25 cellular contexts compared by ENCODE assay signal in genomic region chr20:57317316-57317788, GRCh38. TPM values are rescaled to one million over a fixed set of nuclear protein-coding genes. Genes with fewer than 3 reads are reported as not detected.
"Had no signal": no experiment of that assay in that cellular context is flagged by ENCODE, and none has a peak within 500 bp of the region (broad histone marks: within the 10 kb centered on the region; RNA-seq: fewer than 3 reads in every experiment).

No MANE protein-coding gene starts in this region.

- H3K4me3 Mint-ChIP-seq: activated CD8-positive, alpha-beta T cell treated with anti-CD3 and anti-CD28 coated beads, Interleukin-2, amount 10 ng/mL, durations not matched to agents 7 days and 5 days; activated naive CD4-positive, alpha-beta T cell treated with anti-CD3 and anti-CD28 coated beads, Interleukin-2, amount 50 U/mL, for 24 hours; activated T-helper 1 cell treated with anti-CD3 and anti-CD28 coated beads, Interleukin-12 subunit alpha, Interleukin-12 subunit beta, Interleukin-2, Interleukin-4 antibody, amounts not matched to agents 30 ng/mL and 10 ng/mL and 1 ng/mL, durations not matched to agents 14 hours and 24 hours and 36 hours; naive thymus-derived CD4-positive, alpha-beta T cell; stimulated activated naive B cell treated with anti-CD40 and anti-IgM and Interleukin-4, amounts not matched to agents 10 μg/mL and 1 μg/mL and 100 μg/mL, for 72 hours had no signal

- H3K36me3 ChIP-seq: left lung, thoracic aorta, upper lobe of right lung had no signal

- ATAC-seq: activated CD8-positive, alpha-beta T cell treated with anti-CD3 and anti-CD28 coated beads, Interleukin-2, amount 10 ng/mL, durations not matched to agents 7 days and 5 days; body of pancreas; left lung; stimulated activated naive B cell treated with anti-CD40 and anti-IgM and Interleukin-4, amounts not matched to agents 10 μg/mL and 1 μg/mL and 100 μg/mL, for 72 hours; upper lobe of right lung had no signal

- H3K4me3 ChIP-seq: body of pancreas, left lung, lung, thoracic aorta, upper lobe of right lung had no signal

- H3K4me1 Mint-ChIP-seq: activated naive CD4-positive, alpha-beta T cell treated with anti-CD3 and anti-CD28 coated beads, Interleukin-2, amount 50 U/mL, for 24 hours; stimulated activated naive B cell treated with anti-CD40 and anti-IgM and Interleukin-4, amounts not matched to agents 10 μg/mL and 1 μg/mL and 100 μg/mL, for 72 hours had no signal

- H3K27ac ChIP-seq: body of pancreas, left lung, thoracic aorta, upper lobe of right lung had no signal

- H3K9me3 ChIP-seq: body of pancreas, left lung, thoracic aorta, upper lobe of right lung had no signal

- H3K27ac Mint-ChIP-seq: activated CD8-positive, alpha-beta T cell treated with anti-CD3 and anti-CD28 coated beads, Interleukin-2, amount 10 ng/mL, durations not matched to agents 7 days and 5 days; activated naive CD4-positive, alpha-beta T cell treated with anti-CD3 and anti-CD28 coated beads, Interleukin-2, amount 50 U/mL, for 24 hours; activated T-helper 1 cell treated with anti-CD3 and anti-CD28 coated beads, Interleukin-12 subunit alpha, Interleukin-12 subunit beta, Interleukin-2, Interleukin-4 antibody, amounts not matched to agents 30 ng/mL and 10 ng/mL and 1 ng/mL, durations not matched to agents 14 hours and 24 hours and 36 hours; naive thymus-derived CD4-positive, alpha-beta T cell; stimulated activated naive B cell treated with anti-CD40 and anti-IgM and Interleukin-4, amounts not matched to agents 10 μg/mL and 1 μg/mL and 100 μg/mL, for 72 hours had no signal

- H3K4me1 ChIP-seq: body of pancreas, left lung, upper lobe of right lung had no signal

- H3K27me3 ChIP-seq: body of pancreas had no signal

- H3K9me3 Mint-ChIP-seq: activated naive CD4-positive, alpha-beta T cell treated with anti-CD3 and anti-CD28 coated beads, Interleukin-2, amount 50 U/mL, for 24 hours; activated T-helper 1 cell treated with anti-CD3 and anti-CD28 coated beads, Interleukin-12 subunit alpha, Interleukin-12 subunit beta, Interleukin-2, Interleukin-4 antibody, amounts not matched to agents 30 ng/mL and 10 ng/mL and 1 ng/mL, durations not matched to agents 14 hours and 24 hours and 36 hours; naive thymus-derived CD4-positive, alpha-beta T cell; stimulated activated naive B cell treated with anti-CD40 and anti-IgM and Interleukin-4, amounts not matched to agents 10 μg/mL and 1 μg/mL and 100 μg/mL, for 72 hours had no signal

- DNase-seq: activated CD4-positive, alpha-beta T cell treated with anti-CD3 and anti-CD28 coated beads for 1 hour; activated CD4-positive, alpha-beta T cell treated with anti-CD3 and anti-CD28 coated beads, Interleukin-2, amount 50 U/mL, for 1 hour; activated gamma-delta T cell; anterior cingulate cortex; body of pancreas; caudate nucleus; effector memory CD4-positive, alpha-beta T cell; hippocampal formation; kidney glomerular epithelial cell; left lung; naive thymus-derived CD4-positive, alpha-beta T cell; nucleus accumbens; stimulated activated CD4-positive, alpha-beta T cell treated with anti-CD3 and anti-CD28 coated beads, Interleukin-2, amount 100 ng/mL, for 48 hours; stimulated activated naive B cell treated with anti-CD40 and anti-IgM and Interleukin-4, amounts not matched to agents 10 μg/mL and 1 μg/mL and 100 μg/mL, for 72 hours; T-helper 1 cell; upper lobe of right lung had no signal

- H3K36me3 Mint-ChIP-seq: activated naive CD4-positive, alpha-beta T cell treated with anti-CD3 and anti-CD28 coated beads, Interleukin-2, amount 50 U/mL, for 24 hours; stimulated activated naive B cell treated with anti-CD40 and anti-IgM and Interleukin-4, amounts not matched to agents 10 μg/mL and 1 μg/mL and 100 μg/mL, for 72 hours had no signal

RNA-seq across cellular contexts. Expression of gene SPO11, which starts 12.3 kb away (rescaled TPM):
- total RNA-seq: activated CD8-positive, alpha-beta T cell treated with anti-CD3 and anti-CD28 coated beads, Interleukin-2, amount 10 ng/mL, durations not matched to agents 7 days and 5 days; activated T-helper 1 cell treated with anti-CD3 and anti-CD28 coated beads, Interleukin-12 subunit alpha, Interleukin-12 subunit beta, Interleukin-2, Interleukin-4 antibody, amounts not matched to agents 30 ng/mL and 10 ng/mL and 1 ng/mL, durations not matched to agents 14 hours and 24 hours and 36 hours; body of pancreas; dermis microvascular lymphatic vessel endothelial cell; endothelial cell of umbilical vein; esophagus mucosa; frontal cortex; left lung; lung; naive thymus-derived CD4-positive, alpha-beta T cell; thoracic aorta; upper lobe of right lung had no signal
- polyA plus RNA-seq: endothelial cell of umbilical vein; lung; naive thymus-derived CD4-positive, alpha-beta T cell had no signal

RNA-seq across cellular contexts. Expression of gene BMP7, which starts 50.9 kb away (rescaled TPM):
- total RNA-seq: activated CD8-positive, alpha-beta T cell treated with anti-CD3 and anti-CD28 coated beads, Interleukin-2, amount 10 ng/mL, durations not matched to agents 7 days and 5 days; dermis microvascular lymphatic vessel endothelial cell; endothelial cell of umbilical vein; naive thymus-derived CD4-positive, alpha-beta T cell had no signal
- polyA plus RNA-seq: endothelial cell of umbilical vein; naive thymus-derived CD4-positive, alpha-beta T cell had no signal
